24 cellular contexts compared by ENCODE assay signal in the genomic region with DNA sequence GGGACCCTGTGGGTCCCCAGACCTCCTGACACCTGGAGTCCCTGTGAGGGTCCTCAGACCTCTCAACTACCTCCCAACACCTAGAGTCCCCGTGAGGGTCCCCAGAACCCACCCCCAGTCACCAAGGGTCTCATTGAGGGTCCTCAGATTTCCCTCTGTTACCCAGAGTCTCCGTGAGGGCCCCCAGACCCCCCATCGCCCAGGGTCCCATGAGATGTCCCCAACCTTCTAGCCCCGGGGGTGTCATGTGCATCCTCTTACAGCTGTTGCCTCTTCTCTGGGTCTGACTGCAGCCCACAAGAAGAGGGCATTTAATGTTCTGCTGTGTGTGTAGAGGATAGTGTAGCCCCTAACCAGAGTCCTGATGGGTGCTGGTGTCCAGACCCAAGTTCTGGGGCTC. TPM values are rescaled to one million over a fixed set of nuclear protein-coding genes. Genes with fewer than 3 reads are reported as not detected.
DNase-seq lines count a peak whose midpoint lies in the region; ATAC-seq and TF ChIP-seq lines count a peak whose summit lies in the region.
"Had no signal": no experiment of that assay in that cellular context is flagged by ENCODE, and none has a peak within 500 bp of the region (broad histone marks: within the 10 kb centered on the region; RNA-seq: fewer than 3 reads in every experiment).

No MANE protein-coding gene starts in this region.

- peaks cover 8% of the 10 kb centered on the region for H3K36me3 Mint-ChIP-seq in endothelial cell (ENCODE audit: low read depth, unreplicated experiment)

- no peak for TF ChIP-seq POLR2A in vagina (IDR thresholded peaks at IDR 0.05)

- TF ChIP-seq CTCF in right atrium auricular region (IDR thresholded peaks at IDR 0.05), result no peak
- TF ChIP-seq CTCF in endothelial cell (IDR thresholded peaks at IDR 0.05; ENCODE audit: unreplicated experiment), result no peak
- no peak for TF ChIP-seq CTCF in omental fat pad (IDR thresholded peaks at IDR 0.05)
- TF ChIP-seq CTCF in vagina (IDR thresholded peaks at IDR 0.05), result no peak

- H3K27me3 Mint-ChIP-seq in endothelial cell (ENCODE audit: unreplicated experiment), result peaks cover 5% of the 10 kb centered on the region
- H3K27me3 Mint-ChIP-seq: activated CD4-positive, alpha-beta T cell treated with anti-CD3 and anti-CD28 coated beads for 36 hours; dendritic cell treated with granulocyte-macrophage colony-stimulating factor and Interleukin-4, amounts not matched to agents 40 ng/mL and 50 ng/mL, for 4 days; memory B cell; stimulated activated naive CD8-positive, alpha-beta T cell treated with anti-CD3 and anti-CD28 coated beads, Interleukin-15, amount 100 ng/mL, for 72 hours had no signal

- peaks cover 12% of the 10 kb centered on the region for H3K4me1 Mint-ChIP-seq in endothelial cell (ENCODE audit: unreplicated experiment)

- H3K27me3 ChIP-seq in right atrium auricular region, result no peaks in the 10 kb centered on the region
- H3K27me3 ChIP-seq in vagina, result no peaks in the 10 kb centered on the region
- H3K27me3 ChIP-seq: SJSA1 had no signal

- H3K4me3 ChIP-seq in right atrium auricular region (no peak overlapping the region), vagina (no peak overlapping the region)
- H3K4me3 ChIP-seq: PC-9, SJSA1 had no signal

- H3K27ac Mint-ChIP-seq in endothelial cell (ENCODE audit: unreplicated experiment), result no peak overlapping the region
- H3K27ac Mint-ChIP-seq: activated CD4-positive, alpha-beta T cell treated with anti-CD3 and anti-CD28 coated beads for 36 hours; activated T-helper 2 cell treated with anti-CD3 and anti-CD28 coated beads, Interferon-gamma antibody, Interleukin-2, Interleukin-4, amounts not matched to agents 10 μg/mL and 5 μg/mL and 100 μg/mL, durations not matched to agents 14 hours and 24 hours and 36 hours; dendritic cell treated with granulocyte-macrophage colony-stimulating factor and Interleukin-4, amounts not matched to agents 40 ng/mL and 50 ng/mL, for 4 days; memory B cell; T-helper 1 cell treated with Interleukin-12 subunit alpha and Interleukin-12 subunit beta and Interleukin-4 antibody, amounts not matched to agents 30 μg/mL and 1 μg/mL, for 36 hours had no signal

- intact Hi-C loops in left cardiac atrium (cut with DNase I) (no loop called here), vagina (cut with DNase I) (no loop called here)

- H3K4me1 ChIP-seq in right atrium auricular region, result peaks cover 7 to 76% of the 10 kb centered on the region in 2 donors
- H3K4me1 ChIP-seq in vagina, result peaks cover 85% of the 10 kb centered on the region
- H3K4me1 ChIP-seq: SJSA1 had no signal

- H3K9me3 Mint-ChIP-seq in endothelial cell (ENCODE audit: unreplicated experiment), result no peaks in the 10 kb centered on the region
- H3K9me3 Mint-ChIP-seq: activated T-helper 2 cell treated with anti-CD3 and anti-CD28 coated beads, Interferon-gamma antibody, Interleukin-2, Interleukin-4, amounts not matched to agents 10 μg/mL and 5 μg/mL and 100 μg/mL, durations not matched to agents 14 hours and 24 hours and 36 hours; dendritic cell treated with granulocyte-macrophage colony-stimulating factor and Interleukin-4, amounts not matched to agents 40 ng/mL and 50 ng/mL, for 4 days; memory B cell; stimulated activated naive CD8-positive, alpha-beta T cell treated with anti-CD3 and anti-CD28 coated beads, Interleukin-15, amount 100 ng/mL, for 72 hours; T-helper 1 cell treated with Interleukin-12 subunit alpha and Interleukin-12 subunit beta and Interleukin-4 antibody, amounts not matched to agents 30 μg/mL and 1 μg/mL, for 36 hours had no signal

- no peaks in the 10 kb centered on the region for H3K9me3 ChIP-seq in right atrium auricular region
- no peaks in the 10 kb centered on the region for H3K9me3 ChIP-seq in vagina
- H3K9me3 ChIP-seq: SJSA1 had no signal

- no peak for ATAC-seq in left cardiac atrium
- ATAC-seq in omental fat pad (ENCODE audit: low FRiP score), result no peak
- ATAC-seq in GM21825 (IDR thresholded peaks at IDR 0.05; ENCODE audit: unreplicated experiment), result no peak
- ATAC-seq: activated CD4-positive, alpha-beta T cell treated with anti-CD3 and anti-CD28 coated beads for 36 hours; HepG2; stimulated activated naive CD8-positive, alpha-beta T cell treated with anti-CD3 and anti-CD28 coated beads, Interleukin-15, amount 100 ng/mL, for 72 hours had no signal

- peak overlapping the region; percentile 37 for H3K4me3 Mint-ChIP-seq in endothelial cell (ENCODE audit: unreplicated experiment)
- H3K4me3 Mint-ChIP-seq: activated CD4-positive, alpha-beta T cell treated with anti-CD3 and anti-CD28 coated beads for 36 hours; dendritic cell treated with granulocyte-macrophage colony-stimulating factor and Interleukin-4, amounts not matched to agents 40 ng/mL and 50 ng/mL, for 4 days; memory B cell; stimulated activated naive CD8-positive, alpha-beta T cell treated with anti-CD3 and anti-CD28 coated beads, Interleukin-15, amount 100 ng/mL, for 72 hours; T-helper 1 cell treated with Interleukin-12 subunit alpha and Interleukin-12 subunit beta and Interleukin-4 antibody, amounts not matched to agents 30 μg/mL and 1 μg/mL, for 36 hours had no signal

- DNase-seq in right atrium auricular region (ENCODE audit: low spot score), result no peak
- DNase-seq in left cardiac atrium, result no peak
- DNase-seq in endothelial cell (ENCODE audit: low spot score), result no peak
- DNase-seq in omental fat pad (ENCODE audit: low spot score), result peak; percentile 10
- DNase-seq in vagina (ENCODE audit: extremely low spot score in 2 of 2), result no peak
- DNase-seq in activated gamma-delta T cell (lab: John Stamatoyannopoulos, UW), result no peak
- DNase-seq in activated naive CD4-positive, alpha-beta T cell treated with anti-CD3 and anti-CD28 coated beads, Interleukin-2, amount 50 U/mL, for 16 hours, result no peak
- DNase-seq: activated CD4-positive, alpha-beta T cell treated with anti-CD3 and anti-CD28 coated beads for 36 hours; hippocampal formation; NCI-H1092 treated with DMSO at 0.1 percent for 48 hours; NCI-H2029 treated with DMSO at 0.1 percent for 48 hours; NCI-H345; occipital lobe; PC-9; retina; stimulated activated naive CD8-positive, alpha-beta T cell treated with anti-CD3 and anti-CD28 coated beads, Interleukin-15, amount 100 ng/mL, for 72 hours had no signal

- H3K27ac ChIP-seq in right atrium auricular region (peak overlapping the region; percentile 82 to 83), vagina (peak overlapping the region; percentile 89)
- H3K27ac ChIP-seq: HL-60, PC-9, SJSA1 had no signal

- H3K36me3 ChIP-seq in right atrium auricular region (peaks cover 29% of the 10 kb centered on the region), vagina (peaks cover 0 to 16% of the 10 kb centered on the region in 2 donors)

RNA-seq across cellular contexts. Expression of gene GJC2, which starts 2.0 kb away (rescaled TPM):
- 1 to 10 TPM in 1 of 2 donors, under 1 TPM in 1; 0.93 to 2.3 TPM for total RNA-seq in right atrium auricular region
- total RNA-seq in left cardiac atrium, result 1 to 10 TPM; 2.2 to 2.3 TPM
- total RNA-seq in endothelial cell (ENCODE audit: unreplicated experiment), result 13.0 TPM
- 1 to 10 TPM; 1.9 to 5.5 (median 2.9) TPM for total RNA-seq in omental fat pad
- total RNA-seq in vagina, result 4.4 TPM

RNA-seq across cellular contexts. Expression of gene GUK1, which starts 7.7 kb away (rescaled TPM):
- total RNA-seq in right atrium auricular region, result 100 to 1,000 TPM; 179 to 277 TPM
- total RNA-seq in left cardiac atrium, result 100 to 1,000 TPM; 153 to 185 TPM
- total RNA-seq in endothelial cell (ENCODE audit: unreplicated experiment), result 280 TPM
- 100 to 1,000 TPM; 285 to 404 (median 308) TPM for total RNA-seq in omental fat pad
- total RNA-seq in vagina, result 299 TPM

RNA-seq across cellular contexts. Expression of gene IBA57, which starts 17.8 kb away (rescaled TPM):
- total RNA-seq in right atrium auricular region, result 1 to 10 TPM; 6.7 to 7.1 TPM
- 10 to 100 TPM; 10.4 to 10.5 TPM for total RNA-seq in left cardiac atrium
- 11.5 TPM for total RNA-seq in endothelial cell (ENCODE audit: unreplicated experiment)
- 1 to 10 TPM; 5.1 to 7.6 (median 6.5) TPM for total RNA-seq in omental fat pad
- 3.4 TPM for total RNA-seq in vagina

RNA-seq across cellular contexts. Expression of gene MRPL55, which starts 38.7 kb away (rescaled TPM):
- total RNA-seq in right atrium auricular region, result 10 to 100 TPM; 76.6 to 81.2 TPM
- 10 to 100 TPM; 43.5 to 48.9 TPM for total RNA-seq in left cardiac atrium
- total RNA-seq in endothelial cell (ENCODE audit: unreplicated experiment), result 47.5 TPM
- total RNA-seq in omental fat pad, result 10 to 100 TPM; 47.1 to 95.5 (median 71.7) TPM
- total RNA-seq in vagina, result 73.7 TPM

RNA-seq across cellular contexts. Expression of gene C1orf35, which starts 44.6 kb away (rescaled TPM):
- 1 to 10 TPM; 4.5 to 4.9 TPM for total RNA-seq in right atrium auricular region
- total RNA-seq in left cardiac atrium, result 1 to 10 TPM; 7.7 to 8.0 TPM
- total RNA-seq in endothelial cell (ENCODE audit: unreplicated experiment), result 23.2 TPM
- total RNA-seq in omental fat pad, result 10 to 100 TPM in 2 of 4 donors, 1 to 10 TPM in 2; 5.1 to 17.2 (median 8.8) TPM
- total RNA-seq in vagina, result 14.7 TPM
